ENCODE assay signal across 2 cellular contexts in genomic region chr2:57497489-57498096, GRCh38.
A peak's percentile ranks its signal among the peaks of the same experiment; 100 is the strongest.
TF ChIP-seq lines count a peak whose summit lies in the region.

No MANE protein-coding gene starts in this region.

TF ChIP-seq in IMR-90, 13 proteins besides CTCF, POLR2A, EP300 and RAD21:
- TF ChIP-seq CHD1 (IDR thresholded peaks at IDR 0.05; ENCODE audit: low read depth, low read length) (no peak), RFX5 (IDR thresholded peaks at IDR 0.05; ENCODE audit: low read depth, low read length) (no peak), SMC3 (IDR thresholded peaks at IDR 0.05; ENCODE audit: low read depth, low read length) (peak; percentile 64), MAFK (IDR thresholded peaks at IDR 0.05; ENCODE audit: low read depth, low read length) (no peak), FOS (IDR thresholded peaks at IDR 0.05; ENCODE audit: low read depth, low read length) (no peak), CEBPB (IDR thresholded peaks at IDR 0.05; ENCODE audit: low read depth, low read length) (no peak), ELK1 (IDR thresholded peaks at IDR 0.05; ENCODE audit: borderline replicate concordance, low read depth, low read length) (no peak)

TF ChIP-seq in GM12878, 131 proteins besides CTCF, POLR2A, EP300 and RAD21:
- TF ChIP-seq RB1 (IDR thresholded peaks at IDR 0.05; ENCODE audit: borderline replicate concordance) (peak; percentile 15; the same call in 1 of the 2 replicates), FOXK2 (IDR thresholded peaks at IDR 0.05) (no peak), JUNB (IDR thresholded peaks at IDR 0.05) (no peak), FOXM1 (IDR thresholded peaks at IDR 0.05; ENCODE audit: low read depth, low read length) (0 out of 2 replicates have a peak, but pooled peaks have one; percentile 16), RUNX3 (IDR thresholded peaks at IDR 0.05; ENCODE audit: low read length) (peak; percentile 9; the same call in 1 of the 2 replicates), SRF (IDR thresholded peaks at IDR 0.05; ENCODE audit: low read depth in 2 of 2, low read length in 2 of 2) (no peak), YY1 (IDR thresholded peaks at IDR 0.05; ENCODE audit: low read depth, low read length) (peak; percentile 54; the same call in 1 of the 2 replicates), SP1 (IDR thresholded peaks at IDR 0.05; ENCODE audit: low read depth, low read length) (no peak), SMC3 (IDR thresholded peaks at IDR 0.05; ENCODE audit: borderline replicate concordance, low read length) (peak; percentile 77), ZNF384 (IDR thresholded peaks at IDR 0.05; ENCODE audit: borderline replicate concordance, low read depth, low read length) (peak; percentile 83), DPF2 (IDR thresholded peaks at IDR 0.05) (no peak)
